ENCODE assay signal across 20 cellular contexts in genomic region chr2:439540-440465, GRCh38.
A peak's percentile ranks its signal among the peaks of the same experiment; 100 is the strongest.
DNase-seq lines count a peak whose midpoint lies in the region; ATAC-seq and TF ChIP-seq lines count a peak whose summit lies in the region.
"Had no signal": no experiment of that assay in that cellular context is flagged by ENCODE, and none has a peak within 500 bp of the region (broad histone marks: within the 10 kb centered on the region; RNA-seq: fewer than 3 reads in every experiment).

No MANE protein-coding gene starts in this region.

- H3K4me1 ChIP-seq in upper lobe of right lung = peaks cover 16% of the 10 kb centered on the region
- H3K4me1 ChIP-seq: neural progenitor cell had no signal

- H3K4me1 Mint-ChIP-seq in T-helper 2 cell treated with Interferon-gamma antibody and Interleukin-4, amounts not matched to agents 5 μg/mL and 100 μg/mL, for 36 hours (ENCODE audit: low read depth) = peaks cover 19% of the 10 kb centered on the region
- peaks cover 34 to 42% of the 10 kb centered on the region in 2 donors for H3K4me1 Mint-ChIP-seq in natural killer cell treated with Interleukin-12 subunit alpha and Interleukin-12 subunit beta and Interleukin-15 and Interleukin-18, amount 100 ng/mL, for 72 hours (ENCODE audit: low read depth in 2 of 2)

- H3K27me3 Mint-ChIP-seq in T-helper 2 cell treated with Interferon-gamma antibody and Interleukin-4, amounts not matched to agents 5 μg/mL and 100 μg/mL, for 36 hours (ENCODE audit: low read depth) = no peaks in the 10 kb centered on the region
- H3K27me3 Mint-ChIP-seq in natural killer cell treated with Interleukin-12 subunit alpha and Interleukin-12 subunit beta and Interleukin-15 and Interleukin-18, amount 100 ng/mL, for 72 hours = peaks cover 0 to 2% of the 10 kb centered on the region in 2 donors

- H3K27ac ChIP-seq in upper lobe of right lung = peak overlapping the region; percentile 85
- H3K27ac ChIP-seq: 22Rv1, neural progenitor cell, VCaP had no signal

- DNase-seq in T-helper 2 cell treated with Interferon-gamma antibody and Interleukin-4, amounts not matched to agents 5 μg/mL and 100 μg/mL, for 36 hours (ENCODE audit: low spot score) = no peak
- no peak for DNase-seq in T-helper 2 cell
- DNase-seq in globus pallidus (ENCODE audit: low spot score) = peak; percentile 20
- DNase-seq in natural killer cell treated with Interleukin-12 subunit alpha and Interleukin-12 subunit beta and Interleukin-15 and Interleukin-18, amount 100 ng/mL, for 72 hours (ENCODE audit: low spot score) = no peak
- no peak for DNase-seq in upper lobe of right lung
- no peak for DNase-seq in glomerular visceral epithelial cell (ENCODE audit: extremely low spot score)
- DNase-seq: activated CD4-positive, alpha-beta T cell treated with anti-CD3 and anti-CD28 coated beads, Interleukin-2, amount 50 U/mL, for 1 hour; activated naive CD4-positive, alpha-beta T cell; AML-193; endodermal cell; NCI-H1436 treated with DMSO at 0.1 percent for 48 hours; NCI-H69; SHP77 treated with DMSO at 0.1 percent for 48 hours; T-cell had no signal

- no peaks in the 10 kb centered on the region for H3K36me3 Mint-ChIP-seq in T-helper 2 cell treated with Interferon-gamma antibody and Interleukin-4, amounts not matched to agents 5 μg/mL and 100 μg/mL, for 36 hours (ENCODE audit: low read depth)
- H3K36me3 Mint-ChIP-seq in natural killer cell treated with Interleukin-12 subunit alpha and Interleukin-12 subunit beta and Interleukin-15 and Interleukin-18, amount 100 ng/mL, for 72 hours = no peaks in the 10 kb centered on the region
- H3K36me3 Mint-ChIP-seq: neural progenitor cell, T-cell had no signal

- TF ChIP-seq CTCF in upper lobe of right lung (IDR thresholded peaks at IDR 0.05) = no peak

- no peaks in the 10 kb centered on the region for H3K9me3 ChIP-seq in upper lobe of right lung
- H3K9me3 ChIP-seq: tibial nerve had no signal

- H3K36me3 ChIP-seq in upper lobe of right lung = no peaks in the 10 kb centered on the region
- H3K36me3 ChIP-seq: neural progenitor cell, tibial nerve had no signal

- peak; percentile 51 to 76 for ATAC-seq in natural killer cell treated with Interleukin-12 subunit alpha and Interleukin-12 subunit beta and Interleukin-15 and Interleukin-18, amount 100 ng/mL, for 72 hours
- ATAC-seq in upper lobe of right lung (peak; percentile 58), HG03135 (IDR thresholded peaks at IDR 0.05; ENCODE audit: unreplicated experiment) (no peak), GM21390 (IDR thresholded peaks at IDR 0.05; ENCODE audit: unreplicated experiment) (no peak)
- ATAC-seq: T-cell had no signal

- H3K9me3 Mint-ChIP-seq in T-helper 2 cell treated with Interferon-gamma antibody and Interleukin-4, amounts not matched to agents 5 μg/mL and 100 μg/mL, for 36 hours = no peaks in the 10 kb centered on the region
- H3K9me3 Mint-ChIP-seq in natural killer cell treated with Interleukin-12 subunit alpha and Interleukin-12 subunit beta and Interleukin-15 and Interleukin-18, amount 100 ng/mL, for 72 hours = no peaks in the 10 kb centered on the region
- H3K9me3 Mint-ChIP-seq: endodermal cell, neural progenitor cell, T-cell had no signal

- no peak overlapping the region for H3K4me3 ChIP-seq in upper lobe of right lung
- H3K4me3 ChIP-seq: neural progenitor cell, tibial nerve had no signal

- H3K27me3 ChIP-seq in upper lobe of right lung = no peaks in the 10 kb centered on the region
- H3K27me3 ChIP-seq: tibial nerve had no signal

- peak overlapping the region; percentile 2 for H3K27ac Mint-ChIP-seq in T-helper 2 cell treated with Interferon-gamma antibody and Interleukin-4, amounts not matched to agents 5 μg/mL and 100 μg/mL, for 36 hours
- H3K27ac Mint-ChIP-seq in natural killer cell treated with Interleukin-12 subunit alpha and Interleukin-12 subunit beta and Interleukin-15 and Interleukin-18, amount 100 ng/mL, for 72 hours = peak overlapping the region in 1 of 2 donors; percentile 57
- H3K27ac Mint-ChIP-seq: endodermal cell had no signal

- H3K4me3 Mint-ChIP-seq in T-helper 2 cell treated with Interferon-gamma antibody and Interleukin-4, amounts not matched to agents 5 μg/mL and 100 μg/mL, for 36 hours = no peak overlapping the region
- H3K4me3 Mint-ChIP-seq in natural killer cell treated with Interleukin-12 subunit alpha and Interleukin-12 subunit beta and Interleukin-15 and Interleukin-18, amount 100 ng/mL, for 72 hours = peak overlapping the region; percentile 51
- H3K4me3 Mint-ChIP-seq: endodermal cell, neural progenitor cell had no signal

- intact Hi-C loops in upper lobe of right lung (cut with DNase I) = no loop called here

Comparison
In these comparisons a context has a peak if more than half of its experiments do, and no peak if none do; other contexts are left out.
1. ATAC-seq: peak in natural killer cell treated with Interleukin-12 subunit alpha and Interleukin-12 subunit beta and Interleukin-15 and Interleukin-18, amount 100 ng/mL, for 72 hours (2 of 2) and upper lobe of right lung (single experiment); none in HG03135 (single experiment) and GM21390 (single experiment).